Comparison of ENCODE assay signal across 28 cellular contexts in the genomic region with DNA sequence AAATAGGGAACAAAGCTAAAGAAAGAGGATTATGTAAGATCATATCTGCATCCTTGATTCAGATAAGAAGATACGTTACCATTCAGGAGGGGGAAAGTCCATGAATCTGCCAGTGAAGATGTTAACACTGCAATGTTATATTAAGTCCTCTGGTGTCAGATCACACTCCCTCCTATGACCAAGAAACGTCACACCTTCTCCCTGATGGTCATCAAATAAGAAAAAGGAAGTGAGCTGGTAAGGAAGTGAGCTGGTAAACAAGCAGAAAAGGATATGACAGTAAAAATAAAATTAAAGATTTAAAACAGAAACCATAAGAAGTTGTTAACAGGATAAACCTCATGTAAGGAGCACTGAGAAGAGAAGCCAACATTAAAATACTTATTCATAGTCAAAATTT.
"Had no signal": no experiment of that assay in that cellular context is flagged by ENCODE, and none has a peak within 500 bp of the region (broad histone marks: within the 10 kb centered on the region; RNA-seq: fewer than 3 reads in every experiment).

No MANE protein-coding gene starts in this region.

- H3K9me3 ChIP-seq: ovary, thyroid gland, upper lobe of left lung, vagina had no signal

- DNase-seq: activated CD4-positive, alpha-beta memory T cell treated with anti-CD3 and anti-CD28 coated beads, Interleukin-2, amount 10 ng/mL, durations not matched to agents 7 days and 5 days; activated CD4-positive, alpha-beta T cell treated with anti-CD3 and anti-CD28 coated beads for 1 hour; activated CD4-positive, alpha-beta T cell treated with anti-CD3 and anti-CD28 coated beads, Interleukin-2, amount 10 ng/mL, durations not matched to agents 7 days and 5 days; activated CD8-positive, alpha-beta memory T cell treated with anti-CD3 and anti-CD28 coated beads, Interleukin-2, amount 50 U/mL, for 48 hours; activated gamma-delta T cell treated with Interleukin-2 at 50 U/mL for 16 hours; activated naive CD4-positive, alpha-beta T cell treated with anti-CD3 and anti-CD28 coated beads, Interleukin-2, amount 50 U/mL, for 16 hours; activated T-cell treated with anti-CD3 and anti-CD28 coated beads, Interleukin-2, amount 50 U/mL, for 4 hours; amniotic stem cell; caudate nucleus; endodermal cell; foreskin keratinocyte; heart right ventricle; kidney glomerular epithelial cell; left lung; mesendoderm; nephron progenitor cell; ovary; stimulated activated CD4-positive, alpha-beta T cell treated with anti-CD3 and anti-CD28 coated beads, Interleukin-12 subunit alpha, Interleukin-12 subunit beta, amount 100 ng/mL, for 4 hours; stimulated activated CD4-positive, alpha-beta T cell treated with anti-CD3 and anti-CD28 coated beads, Interleukin-4, amount 100 ng/mL, for 24 hours; stomach; T-helper 9 cell; thyroid gland; upper lobe of left lung had no signal

- H3K36me3 ChIP-seq: esophagus muscularis mucosa, left lung, ovary, stomach, thyroid gland, upper lobe of left lung, vagina had no signal

- H3K4me3 ChIP-seq: esophagus muscularis mucosa, heart right ventricle, left lung, lung, ovary, skin epidermis, stomach, thyroid gland, upper lobe of left lung, vagina had no signal

- H3K27me3 ChIP-seq: esophagus muscularis mucosa, foreskin keratinocyte, heart right ventricle, left lung, ovary, stomach, thyroid gland, upper lobe of left lung, vagina had no signal

- H3K4me1 ChIP-seq: esophagus muscularis mucosa, foreskin keratinocyte, heart right ventricle, left lung, stomach, thyroid gland, upper lobe of left lung, vagina had no signal

- FAIRE-seq: astrocyte had no signal

- H3K27ac ChIP-seq: esophagus muscularis mucosa, foreskin keratinocyte, heart right ventricle, left lung, ovary, skin epidermis, stomach, thyroid gland, upper lobe of left lung, vagina had no signal
